ENCODE assay signal across 8 cellular contexts in the genomic region with DNA sequence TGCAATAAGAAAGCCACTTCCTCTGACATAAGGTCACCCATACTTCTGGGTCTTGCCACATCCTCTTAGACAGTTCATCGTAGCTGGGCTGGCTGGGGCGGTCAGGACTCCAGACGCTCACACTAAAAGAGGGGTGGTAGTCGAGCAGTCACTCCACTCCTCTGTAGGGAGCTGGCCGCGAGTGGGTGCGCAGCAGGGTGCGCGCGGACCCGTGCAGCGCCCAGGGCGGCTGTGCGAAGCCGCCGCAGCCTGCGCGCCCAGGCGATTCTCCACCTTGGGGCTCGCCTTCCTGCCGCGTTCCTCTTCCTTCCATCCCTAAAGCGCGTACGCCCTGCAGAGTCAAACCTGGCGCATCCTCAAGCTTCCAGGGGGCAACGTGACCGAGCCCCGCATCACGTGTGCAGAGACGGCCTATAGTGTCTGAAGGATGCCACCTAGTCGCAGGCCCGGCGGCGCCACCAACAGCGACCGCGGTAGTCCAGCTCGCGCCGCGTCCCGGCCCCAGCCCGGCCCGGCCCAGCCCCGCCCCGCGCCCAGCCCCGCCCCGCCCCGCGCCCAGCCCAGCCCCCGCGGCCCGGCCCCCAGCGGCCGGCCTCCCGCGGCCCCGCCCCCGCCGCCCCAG. TPM values are rescaled to one million over a fixed set of nuclear protein-coding genes. Genes with fewer than 3 reads are reported as not detected.
A peak's percentile ranks its signal among the peaks of the same experiment; 100 is the strongest.
DNase-seq lines count a peak whose midpoint lies in the region; ATAC-seq and TF ChIP-seq lines count a peak whose summit lies in the region.

No MANE protein-coding gene starts in this region.

- H3K9me3 ChIP-seq in SJSA1 (replicated peaks) (no peaks in the 10 kb centered on the region), thoracic aorta (no peaks in the 10 kb centered on the region)

- H3K36me3 ChIP-seq in SJSA1 (peaks cover 44% of the 10 kb centered on the region), thoracic aorta (peaks cover 3% of the 10 kb centered on the region)

- peaks cover 5% of the 10 kb centered on the region for H3K9me3 Mint-ChIP-seq in HFFc6
- peaks cover 8% of the 10 kb centered on the region for H3K9me3 Mint-ChIP-seq in activated naive CD4-positive, alpha-beta T cell treated with anti-CD3 and anti-CD28 coated beads, Interleukin-2, amount 10 ng/mL, durations not matched to agents 7 days and 5 days

- H3K4me1 ChIP-seq in SJSA1 (replicated peaks) (peaks cover 46% of the 10 kb centered on the region), thoracic aorta (ENCODE audit: control insufficient read depth in 1 of 2, low read depth in 2 of 2) (peaks cover 41 to 64% of the 10 kb centered on the region in 2 donors)

- ATAC-seq in omental fat pad (ENCODE audit: low FRiP score), result peak; percentile 78
- peak; percentile 22 for ATAC-seq in thoracic aorta (ENCODE audit: insufficient number of reproducible peaks, low FRiP score, low read depth)

- peak overlapping the region; percentile 85 for H3K27ac ChIP-seq in SJSA1
- peak overlapping the region; percentile 89 to 99 for H3K27ac ChIP-seq in thoracic aorta

- TF ChIP-seq CTCF in HFFc6 (IDR thresholded peaks at IDR 0.05) (no peak), omental fat pad (IDR thresholded peaks at IDR 0.05) (no peak), thoracic aorta (IDR thresholded peaks at IDR 0.05) (no peak)

- peak overlapping the region; percentile 93 for H3K4me3 Mint-ChIP-seq in HFFc6
- H3K4me3 Mint-ChIP-seq in activated naive CD4-positive, alpha-beta T cell treated with anti-CD3 and anti-CD28 coated beads, Interleukin-2, amount 10 ng/mL, durations not matched to agents 7 days and 5 days, result peak overlapping the region; percentile 88

- H3K27me3 ChIP-seq in SJSA1 (replicated peaks) (no peaks in the 10 kb centered on the region), thoracic aorta (replicated peaks; ENCODE audit: insufficient read depth) (no peaks in the 10 kb centered on the region)

- H3K4me1 Mint-ChIP-seq in HFFc6 (ENCODE audit: low read depth), result peaks cover 59% of the 10 kb centered on the region
- H3K4me1 Mint-ChIP-seq in activated naive CD4-positive, alpha-beta T cell treated with anti-CD3 and anti-CD28 coated beads, Interleukin-2, amount 10 ng/mL, durations not matched to agents 7 days and 5 days, result peaks cover 60% of the 10 kb centered on the region

- peak overlapping the region; percentile 98 for H3K27ac Mint-ChIP-seq in HFFc6
- peak overlapping the region; percentile 96 for H3K27ac Mint-ChIP-seq in activated naive CD4-positive, alpha-beta T cell treated with anti-CD3 and anti-CD28 coated beads, Interleukin-2, amount 10 ng/mL, durations not matched to agents 7 days and 5 days

- H3K4me3 ChIP-seq in GM08714 (ENCODE audit: low read length) (peak overlapping the region; percentile 82), SJSA1 (peak overlapping the region; percentile 91), thoracic aorta (peak overlapping the region; percentile 98)

- CTCF ChIA-PET in activated naive CD4-positive, alpha-beta T cell treated with anti-CD3 and anti-CD28 coated beads, Interleukin-2, amount 10 ng/mL, durations not matched to agents 7 days and 5 days (lab: Charles Lee), result interaction anchor here (0.5 to 2.4 kb wide), 3 partner anchors 47 to 734 kb away, joined by 3 to 14 read pairs (median 4); no protein-coding TSS in a partner anchor

- peaks cover 5% of the 10 kb centered on the region for H3K27me3 Mint-ChIP-seq in HFFc6 (ENCODE audit: insufficient read depth)
- H3K27me3 Mint-ChIP-seq in activated naive CD4-positive, alpha-beta T cell treated with anti-CD3 and anti-CD28 coated beads, Interleukin-2, amount 10 ng/mL, durations not matched to agents 7 days and 5 days, result no peaks in the 10 kb centered on the region

- DNase-seq in HFFc6, result peak; percentile 93
- DNase-seq in NAMALWA (ENCODE audit: low spot score), result peak; percentile 95
- peak; percentile 82 to 93 for DNase-seq in SJSA1 (ENCODE audit: low read depth in 1 of 2, low spot score in 2 of 2)
- peak; percentile 86 for DNase-seq in activated naive CD4-positive, alpha-beta T cell treated with anti-CD3 and anti-CD28 coated beads, Interleukin-2, amount 10 ng/mL, durations not matched to agents 7 days and 5 days
- peak; percentile 94 for DNase-seq in glomerular visceral epithelial cell (ENCODE audit: extremely low spot score)
- DNase-seq in omental fat pad (ENCODE audit: low spot score), result no peak
- peak; percentile 43 for DNase-seq in thoracic aorta (ENCODE audit: low spot score)

- H3K36me3 Mint-ChIP-seq in HFFc6 (ENCODE audit: low read depth), result peaks cover 38% of the 10 kb centered on the region
- H3K36me3 Mint-ChIP-seq in activated naive CD4-positive, alpha-beta T cell treated with anti-CD3 and anti-CD28 coated beads, Interleukin-2, amount 10 ng/mL, durations not matched to agents 7 days and 5 days, result peaks cover 45% of the 10 kb centered on the region

RNA-seq across cellular contexts. Expression of gene PRDX6, which starts 0.4 kb away (rescaled TPM):
- total RNA-seq in HFFc6 (2021; fragmentation: NEBNext Ultra II Directional; extraction: Animal tissue kit (Norgen Biotek cat#: 25700)), result 1,000 to 10,000 TPM in 2 of 6 experiments, 100 to 1,000 TPM in 4; 527 to 1,396 (median 553) TPM
- 282 and 448 TPM in 2 replicates for total RNA-seq in SJSA1 (2014; rRNA removed; shearing (Covaris generic))
- 100 to 1,000 TPM; 455 to 981 (median 633) TPM for total RNA-seq in omental fat pad
- 100 to 1,000 TPM; 102 to 154 TPM for total RNA-seq in thoracic aorta
